8 cellular contexts compared by ENCODE assay signal in the genomic region with DNA sequence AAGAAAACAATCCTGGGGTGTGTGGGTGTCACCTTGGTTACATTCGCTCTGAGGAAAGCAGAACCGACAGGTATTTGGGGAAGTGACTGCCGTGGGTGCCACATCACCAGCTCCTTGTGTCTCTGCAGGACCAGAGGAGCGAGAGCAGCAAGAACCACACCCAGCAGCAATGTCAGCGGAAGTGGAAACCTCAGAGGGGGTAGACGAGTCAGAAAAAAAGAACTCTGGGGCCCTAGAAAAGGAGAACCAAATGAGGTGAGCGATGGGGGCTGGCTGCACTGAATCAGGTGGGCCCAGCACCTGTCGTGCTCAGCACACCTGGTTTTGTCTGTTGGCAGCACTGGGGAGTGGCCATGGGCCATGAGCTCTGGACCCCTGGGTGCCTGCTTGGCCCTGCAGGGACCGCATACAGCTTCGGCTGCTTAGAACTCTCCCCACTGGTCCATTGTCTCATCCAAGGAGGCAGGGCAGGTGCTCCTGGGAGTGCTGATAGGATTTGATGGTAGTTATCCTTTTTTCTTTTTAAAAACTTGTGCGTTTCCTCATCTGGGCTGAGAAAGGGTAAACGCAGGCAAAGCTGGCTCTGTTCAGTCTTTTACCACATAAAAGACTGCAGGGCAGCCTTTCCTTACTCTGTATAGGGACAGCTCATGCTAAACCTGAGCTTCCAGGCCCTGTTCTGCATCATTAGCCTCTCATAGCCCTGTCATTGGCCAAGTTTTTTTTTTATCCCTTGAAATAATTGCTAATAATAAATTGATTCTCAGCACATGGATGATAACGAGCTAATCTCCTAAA. TPM values are rescaled to one million over a fixed set of nuclear protein-coding genes. Genes with fewer than 3 reads are reported as not detected.
DNase-seq lines count a peak whose midpoint lies in the region; ATAC-seq, FAIRE-seq and TF ChIP-seq lines count a peak whose summit lies in the region.

No MANE protein-coding gene starts in this region.

- H3K4me3 Mint-ChIP-seq in effector memory CD8-positive, alpha-beta T cell, result peak overlapping the region; percentile 78 to 83
- no peak overlapping the region for H3K4me3 Mint-ChIP-seq in chondrocyte (ENCODE audit: unreplicated experiment)

- no peak for TF ChIP-seq POLR2A in body of pancreas (IDR thresholded peaks at IDR 0.05)

- peak; percentile 42 for ATAC-seq in GM18520 (IDR thresholded peaks at IDR 0.05; ENCODE audit: unreplicated experiment)
- ATAC-seq in HG03108 (IDR thresholded peaks at IDR 0.05; ENCODE audit: unreplicated experiment), result peak; percentile 71
- ATAC-seq in effector memory CD8-positive, alpha-beta T cell (replicated peaks), result peak; percentile 92
- ATAC-seq in body of pancreas, result no peak

- H3K36me3 ChIP-seq in kidney (ENCODE audit: control insufficient read depth in 1 of 2, insufficient read depth in 2 of 2, low read length in 2 of 2) (peaks cover 20 to 25% of the 10 kb centered on the region in 2 donors), body of pancreas (replicated peaks in 1 of 2; ENCODE audit: insufficient read depth in 1 of 2, low read depth in 2 of 2) (peaks cover 7 to 20% of the 10 kb centered on the region in 2 donors)

- no peaks in the 10 kb centered on the region for H3K27me3 ChIP-seq in body of pancreas

- intact Hi-C loops in kidney (cut with DNase I), result no loop called here
- intact Hi-C loops in body of pancreas (cut with DNase I), result no loop called here

- 71 to 75% methylated on average over 11 to 13 of the region's 13 CpGs for WGBS in body of pancreas, 2 donors

- FAIRE-seq in kidney (lab: Jason Lieb, UNC), result no peak

- H3K27ac Mint-ChIP-seq in effector memory CD8-positive, alpha-beta T cell, result peak overlapping the region; percentile 96 to 97
- no peak overlapping the region for H3K27ac Mint-ChIP-seq in chondrocyte (ENCODE audit: unreplicated experiment)

- peaks cover 53 to 64% of the 10 kb centered on the region in 2 donors for H3K4me1 Mint-ChIP-seq in effector memory CD8-positive, alpha-beta T cell (ENCODE audit: low read depth in 2 of 2)
- H3K4me1 Mint-ChIP-seq in chondrocyte (ENCODE audit: low read depth), result peaks cover 27% of the 10 kb centered on the region

- H3K4me1 ChIP-seq in kidney (ENCODE audit: control insufficient read depth in 1 of 2, insufficient read depth in 1 of 2, low read depth in 1 of 2, low read length in 2 of 2) (peaks cover 14 to 22% of the 10 kb centered on the region in 2 donors), body of pancreas (peaks cover 18% of the 10 kb centered on the region)

- H3K27ac ChIP-seq in kidney (ENCODE audit: low read depth in 2 of 2, low read length in 2 of 2) (no peak overlapping the region), body of pancreas (no peak overlapping the region)

- H3K4me3 ChIP-seq in kidney (ENCODE audit: low read length in 2 of 2), result no peak overlapping the region
- no peak overlapping the region for H3K4me3 ChIP-seq in body of pancreas

- H3K9me3 Mint-ChIP-seq in effector memory CD8-positive, alpha-beta T cell, result no peaks in the 10 kb centered on the region
- H3K9me3 Mint-ChIP-seq in chondrocyte (ENCODE audit: low read depth), result no peaks in the 10 kb centered on the region

- no peaks in the 10 kb centered on the region for H3K27me3 Mint-ChIP-seq in effector memory CD8-positive, alpha-beta T cell
- no peaks in the 10 kb centered on the region for H3K27me3 Mint-ChIP-seq in chondrocyte (ENCODE audit: low read depth)

- no peak overlapping the region for H3K9ac ChIP-seq in kidney (ENCODE audit: low read length in 2 of 2)

- no peaks in the 10 kb centered on the region for H3K9me3 ChIP-seq in kidney (ENCODE audit: control insufficient read depth in 1 of 2, low read length in 2 of 2)
- no peaks in the 10 kb centered on the region for H3K9me3 ChIP-seq in body of pancreas

- DNase-seq in activated CD4-positive, CD25-positive, alpha-beta regulatory T cell treated with anti-CD3 and anti-CD28 coated beads, Interleukin-2, amount 50 U/mL, for 72 hours, result peak; percentile 55
- DNase-seq in effector memory CD8-positive, alpha-beta T cell, result peak; percentile 64 to 70 (median 64)
- DNase-seq in stimulated activated CD8-positive, alpha-beta memory T cell treated with anti-CD3 and anti-CD28 coated beads, Interleukin-15, amount 100 ng/mL, for 1 hour (ENCODE audit: low read depth), result peak; percentile 48
- DNase-seq in kidney, result no peak
- no peak for DNase-seq in chondrocyte (ENCODE audit: low spot score)
- no peak for DNase-seq in body of pancreas

- H3K36me3 Mint-ChIP-seq in effector memory CD8-positive, alpha-beta T cell (ENCODE audit: insufficient read depth), result peaks cover 41% of the 10 kb centered on the region
- H3K36me3 Mint-ChIP-seq in chondrocyte (ENCODE audit: low read depth), result peaks cover 12% of the 10 kb centered on the region

- TF ChIP-seq CTCF in kidney (IDR thresholded peaks at IDR 0.05; ENCODE audit: borderline replicate concordance, extremely low read depth, insufficient read depth), result no peak
- no peak for TF ChIP-seq CTCF in chondrocyte (IDR thresholded peaks at IDR 0.05)
- TF ChIP-seq CTCF in body of pancreas (IDR thresholded peaks at IDR 0.05), result no peak

RNA-seq across cellular contexts. Expression of a gene that starts 29.4 kb away (rescaled TPM):
- total RNA-seq in kidney, result 56.4 TPM
- polyA plus RNA-seq in kidney (ENCODE audit: insufficient read depth, low read depth, low replicate concordance), result 116 TPM
- 45.9 to 69.4 TPM (median 46.4 TPM) in 3 replicates for total RNA-seq in chondrocyte
- total RNA-seq in body of pancreas, result 100 to 1,000 TPM in 1 of 2 donors, 10 to 100 TPM in 1; 18.4 to 115 TPM

RNA-seq across cellular contexts. Expression of a gene that starts 31.1 kb away (rescaled TPM):
- 54.9 TPM for total RNA-seq in kidney
- polyA plus RNA-seq in kidney (ENCODE audit: insufficient read depth, low read depth, low replicate concordance), result 94.1 TPM
- total RNA-seq in chondrocyte, result 41.0 to 56.3 TPM (median 44.0 TPM) in 3 replicates
- total RNA-seq in body of pancreas, result 10 to 100 TPM; 36.3 to 43.8 TPM

RNA-seq across cellular contexts. Expression of a gene that starts 33.0 kb away (rescaled TPM):
- 40.8 TPM for total RNA-seq in kidney
- 80.4 TPM for polyA plus RNA-seq in kidney (ENCODE audit: insufficient read depth, low read depth, low replicate concordance)
- 23.9 to 36.8 TPM (median 36.4 TPM) in 3 replicates for total RNA-seq in chondrocyte
- 10 to 100 TPM; 12.9 to 23.3 TPM for total RNA-seq in body of pancreas

RNA-seq across cellular contexts. Expression of a gene that starts 50.6 kb away (rescaled TPM):
- 0.16 TPM for total RNA-seq in kidney
- 0.13 TPM for polyA plus RNA-seq in kidney (ENCODE audit: insufficient read depth, low read depth, low replicate concordance)
- 0.12 to 0.23 TPM in 2 of 3 replicates, not detected in the other for total RNA-seq in chondrocyte
- total RNA-seq in body of pancreas, result under 1 TPM in 1 of 2 donors, not detected in 1; 0.52 TPM

Comparison
In these comparisons a context has a peak if more than half of its experiments do, and no peak if none do; other contexts are left out.
1. DNase-seq: peak in activated CD4-positive, CD25-positive, alpha-beta regulatory T cell treated with anti-CD3 and anti-CD28 coated beads, Interleukin-2, amount 50 U/mL, for 72 hours (single experiment), effector memory CD8-positive, alpha-beta T cell (3 of 3) and stimulated activated CD8-positive, alpha-beta memory T cell treated with anti-CD3 and anti-CD28 coated beads, Interleukin-15, amount 100 ng/mL, for 1 hour (single experiment); none in kidney (single experiment), chondrocyte (single experiment) and body of pancreas (0 of 4).